Comparison of ENCODE assay signal across 21 cellular contexts in genomic region chr9:3491450-3491849, GRCh38.
"Had no signal": no experiment of that assay in that cellular context is flagged by ENCODE, and none has a peak within 500 bp of the region (broad histone marks: within the 10 kb centered on the region; RNA-seq: fewer than 3 reads in every experiment).

No MANE protein-coding gene starts in this region.

- FAIRE-seq: HepG2, RCC 7860 had no signal

- DNase-seq: IMR-90, Karpas-422, KG1, MG63, NCI-H1092, NCI-H1105 treated with DMSO at 0.1 percent for 48 hours, NCI-H1417 treated with DMSO at 0.1 percent for 48 hours, NCI-H1694 treated with DMSO at 0.1 percent for 48 hours, NCI-H2171, NCI-H226, NCI-H446, NCI-H510A, NCI-H524 treated with DMSO at 0.1 percent for 48 hours, NCI-H774, Right ventricle myocardium superior, RPMI8226, SK-N-SH, SW 1271, T-cell had no signal

- ATAC-seq: HepG2, T-cell had no signal
